8 cellular contexts compared by ENCODE assay signal in the genomic region with DNA sequence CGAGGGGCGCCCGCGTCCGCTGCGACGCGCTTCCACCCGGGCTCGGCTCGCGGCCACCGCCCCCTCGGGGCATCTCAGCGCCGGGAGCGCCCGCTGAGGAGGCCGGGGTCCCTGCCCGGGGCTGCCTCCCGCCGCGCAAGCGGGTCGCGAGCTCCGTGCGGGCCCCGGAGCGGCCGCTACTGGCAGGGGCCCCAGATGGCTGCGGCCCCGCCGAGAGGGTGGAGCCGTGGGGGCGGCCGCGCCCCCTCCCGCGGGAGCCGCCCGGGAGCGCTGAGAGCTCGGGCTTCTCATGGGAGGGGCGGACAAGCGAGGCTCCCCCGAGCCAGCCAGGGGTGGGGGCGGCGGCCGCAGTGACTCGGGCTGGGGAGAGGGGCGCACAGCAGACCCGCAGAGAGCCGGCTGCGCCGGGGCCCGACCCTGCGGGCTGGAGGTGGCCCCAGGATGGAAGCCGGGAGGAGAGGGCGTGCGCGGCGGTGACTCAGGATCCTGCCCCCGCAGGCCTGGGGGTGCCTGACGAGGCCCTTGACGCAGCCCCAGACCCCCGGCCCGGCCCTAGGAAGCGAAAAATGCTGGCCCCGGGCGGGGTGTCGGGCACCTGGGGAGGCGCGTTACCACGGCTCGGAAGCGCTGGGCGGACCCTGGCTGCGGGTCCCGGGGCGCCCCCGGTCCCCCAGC. TPM values are rescaled to one million over a fixed set of nuclear protein-coding genes. Genes with fewer than 3 reads are reported as not detected.
DNase-seq lines count a peak whose midpoint lies in the region; ATAC-seq and TF ChIP-seq lines count a peak whose summit lies in the region.

No MANE protein-coding gene starts in this region.

- CTCF ChIA-PET in activated CD4-positive, alpha-beta T cell treated with anti-CD3 and anti-CD28 coated beads, Interleukin-2, amount 10 ng/mL, durations not matched to agents 7 days and 5 days (lab: Charles Lee) = interaction anchor here (0.9 to 1.4 kb wide), 3 partner anchors 37 to 123 kb away, joined by 3 to 4 read pairs (median 3); a partner anchor contains a TSS
- CTCF ChIA-PET in WTC11 (lab: Charles Lee) = interaction anchor here (0.6 to 3.4 kb wide), 10 partner anchors 10 to 177 kb away, joined by 3 to 26 read pairs (median 10); a partner anchor contains a TSS

- TF ChIP-seq CTCF in WTC11 (IDR thresholded peaks at IDR 0.05) (no peak), endothelial cell (IDR thresholded peaks at IDR 0.05; ENCODE audit: unreplicated experiment) (no peak)

- no peaks in the 10 kb centered on the region for H3K36me3 Mint-ChIP-seq in activated CD4-positive, alpha-beta T cell treated with anti-CD3 and anti-CD28 coated beads, Interleukin-2, amount 10 ng/mL, durations not matched to agents 7 days and 5 days (ENCODE audit: low read depth)
- H3K36me3 Mint-ChIP-seq in WTC11 = no peaks in the 10 kb centered on the region
- peaks cover 11% of the 10 kb centered on the region for H3K36me3 Mint-ChIP-seq in endothelial cell (ENCODE audit: low read depth, unreplicated experiment)

- H3K27me3 Mint-ChIP-seq in activated CD4-positive, alpha-beta T cell treated with anti-CD3 and anti-CD28 coated beads, Interleukin-2, amount 10 ng/mL, durations not matched to agents 7 days and 5 days = peaks cover 30% of the 10 kb centered on the region
- peaks cover 36% of the 10 kb centered on the region for H3K27me3 Mint-ChIP-seq in WTC11 (ENCODE audit: low read depth)
- peaks cover 6% of the 10 kb centered on the region for H3K27me3 Mint-ChIP-seq in endothelial cell (ENCODE audit: unreplicated experiment)

- no peaks in the 10 kb centered on the region for H3K4me1 ChIP-seq in urinary bladder (ENCODE audit: insufficient read depth)

- ATAC-seq in HG03175 (IDR thresholded peaks at IDR 0.05; ENCODE audit: unreplicated experiment) = peak; percentile 30
- peak; percentile 2; the same call in 1 of the 2 replicates for ATAC-seq in WTC11

- peak overlapping the region; percentile 97 for H3K4me3 ChIP-seq in urinary bladder (ENCODE audit: low read depth, low read length)

- no peaks in the 10 kb centered on the region for H3K36me3 ChIP-seq in urinary bladder (ENCODE audit: insufficient read depth)

- peak; percentile 23 to 41 for DNase-seq in activated CD4-positive, alpha-beta T cell treated with anti-CD3 and anti-CD28 coated beads for 4 hours
- DNase-seq in activated CD4-positive, alpha-beta T cell treated with anti-CD3 and anti-CD28 coated beads, Interleukin-2, amount 10 ng/mL, durations not matched to agents 7 days and 5 days = no peak
- DNase-seq in WTC11 (ENCODE audit: low spot score) (peak; percentile 32), endothelial cell (ENCODE audit: low spot score) (peak; percentile 42), myocyte (ENCODE audit: low read depth) (peak; percentile 56), DMS153 treated with DMSO at 0.1 percent for 48 hours (lab: John Stamatoyannopoulos, UW; ENCODE audit: unreplicated experiment) (no peak)

- H3K9me3 Mint-ChIP-seq in activated CD4-positive, alpha-beta T cell treated with anti-CD3 and anti-CD28 coated beads, Interleukin-2, amount 10 ng/mL, durations not matched to agents 7 days and 5 days = no peaks in the 10 kb centered on the region
- H3K9me3 Mint-ChIP-seq in WTC11 = no peaks in the 10 kb centered on the region
- H3K9me3 Mint-ChIP-seq in endothelial cell (ENCODE audit: unreplicated experiment) = no peaks in the 10 kb centered on the region

- H3K27ac ChIP-seq in urinary bladder (ENCODE audit: low read depth) = no peak overlapping the region

- H3K27ac Mint-ChIP-seq in activated CD4-positive, alpha-beta T cell treated with anti-CD3 and anti-CD28 coated beads, Interleukin-2, amount 10 ng/mL, durations not matched to agents 7 days and 5 days = no peak overlapping the region
- no peak overlapping the region for H3K27ac Mint-ChIP-seq in WTC11
- H3K27ac Mint-ChIP-seq in endothelial cell (ENCODE audit: unreplicated experiment) = no peak overlapping the region

- under 1% methylated on average over 82 of the region's 82 CpGs for WGBS in urinary bladder

- no peak overlapping the region for H3K4me3 Mint-ChIP-seq in activated CD4-positive, alpha-beta T cell treated with anti-CD3 and anti-CD28 coated beads, Interleukin-2, amount 10 ng/mL, durations not matched to agents 7 days and 5 days
- H3K4me3 Mint-ChIP-seq in WTC11 = no peak overlapping the region
- H3K4me3 Mint-ChIP-seq in endothelial cell (ENCODE audit: unreplicated experiment) = no peak overlapping the region

- peaks cover 9% of the 10 kb centered on the region for H3K4me1 Mint-ChIP-seq in activated CD4-positive, alpha-beta T cell treated with anti-CD3 and anti-CD28 coated beads, Interleukin-2, amount 10 ng/mL, durations not matched to agents 7 days and 5 days
- H3K4me1 Mint-ChIP-seq in WTC11 = peaks cover 37% of the 10 kb centered on the region
- H3K4me1 Mint-ChIP-seq in endothelial cell (ENCODE audit: unreplicated experiment) = peaks cover 24% of the 10 kb centered on the region

- POLR2A ChIA-PET in activated CD4-positive, alpha-beta T cell treated with anti-CD3 and anti-CD28 coated beads, Interleukin-2, amount 10 ng/mL, durations not matched to agents 7 days and 5 days (lab: Charles Lee) = no interaction called here
- POLR2A ChIA-PET in WTC11 (lab: Charles Lee) = interaction anchor here (1.0 to 1.9 kb wide), 3 partner anchors 45 to 61 kb away, joined by 3 to 6 read pairs (median 3); no protein-coding TSS in a partner anchor

TF ChIP-seq in WTC11, 78 proteins besides CTCF, POLR2A, EP300 and RAD21:
- TF ChIP-seq ZNF416 (CRISPR knock-in tag; IDR thresholded peaks at IDR 0.05) (0 out of 2 replicates have a peak, but pooled peaks have one; percentile 13), GTF2I (CRISPR knock-in tag; conservative IDR thresholded peaks at IDR 0.05) (no peak), ETV6 (CRISPR knock-in tag; IDR thresholded peaks at IDR 0.05) (peak; percentile 27; the same call in 1 of the 2 replicates), ZNF423 (CRISPR knock-in tag; IDR thresholded peaks at IDR 0.05) (peak; percentile 33; the same call in 1 of the 2 replicates), NR1H2 (CRISPR knock-in tag; IDR thresholded peaks at IDR 0.05) (no peak), ELF4 (CRISPR knock-in tag; IDR thresholded peaks at IDR 0.05; ENCODE audit: low read depth) (0 out of 2 replicates have a peak, but pooled peaks have one; percentile 64), ZNF263 (CRISPR knock-in tag; IDR thresholded peaks at IDR 0.05; ENCODE audit: low read depth) (peak; percentile 42; the same call in 1 of the 2 replicates), ESRRA (CRISPR knock-in tag; IDR thresholded peaks at IDR 0.05; ENCODE audit: borderline replicate concordance) (no peak)
- TF ChIP-seq, protein P1, sequence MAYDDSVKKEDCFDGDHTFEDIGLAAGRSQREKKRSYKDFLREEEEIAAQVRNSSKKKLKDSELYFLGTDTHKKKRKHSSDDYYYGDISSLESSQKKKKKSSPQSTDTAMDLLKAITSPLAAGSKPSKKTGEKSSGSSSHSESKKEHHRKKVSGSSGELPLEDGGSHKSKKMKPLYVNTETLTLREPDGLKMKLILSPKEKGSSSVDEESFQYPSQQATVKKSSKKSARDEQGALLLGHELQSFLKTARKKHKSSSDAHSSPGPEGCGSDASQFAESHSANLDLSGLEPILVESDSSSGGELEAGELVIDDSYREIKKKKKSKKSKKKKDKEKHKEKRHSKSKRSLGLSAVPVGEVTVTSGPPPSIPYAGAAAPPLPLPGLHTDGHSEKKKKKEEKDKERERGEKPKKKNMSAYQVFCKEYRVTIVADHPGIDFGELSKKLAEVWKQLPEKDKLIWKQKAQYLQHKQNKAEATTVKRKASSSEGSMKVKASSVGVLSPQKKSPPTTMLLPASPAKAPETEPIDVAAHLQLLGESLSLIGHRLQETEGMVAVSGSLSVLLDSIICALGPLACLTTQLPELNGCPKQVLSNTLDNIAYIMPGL (CRISPR knock-in tag; IDR thresholded peaks at IDR 0.05) = peak; percentile 89
TF ChIP-seq in WTC11: peak in this region for 6.

RNA-seq across cellular contexts. Expression of a gene that starts 0.6 kb away (rescaled TPM):
- total RNA-seq in activated CD4-positive, alpha-beta T cell treated with anti-CD3 and anti-CD28 coated beads, Interleukin-2, amount 10 ng/mL, durations not matched to agents 7 days and 5 days = 1 to 10 TPM; 1.1 TPM
- total RNA-seq in WTC11 (2021) (44.7 to 47.2 TPM (median 45.6 TPM) in 3 replicates), endothelial cell (ENCODE audit: unreplicated experiment) (41.1 TPM), myocyte (20.7 and 23.2 TPM in 2 replicates), urinary bladder (13.5 TPM)
- 12.0 TPM for polyA plus RNA-seq in myocyte (2012)
- polyA plus RNA-seq in urinary bladder = 26.8 TPM

RNA-seq across cellular contexts. Expression of a gene that starts 44.1 kb away (rescaled TPM):
- total RNA-seq in activated CD4-positive, alpha-beta T cell treated with anti-CD3 and anti-CD28 coated beads, Interleukin-2, amount 10 ng/mL, durations not matched to agents 7 days and 5 days = 10 to 100 TPM; 38.4 to 40.7 TPM
- total RNA-seq in WTC11 (2021) (93.8 to 108 TPM (median 106 TPM) in 3 replicates), endothelial cell (ENCODE audit: unreplicated experiment) (55.3 TPM), myocyte (16.2 and 16.8 TPM in 2 replicates), urinary bladder (8.2 TPM)
- 19.9 TPM for polyA plus RNA-seq in myocyte (2012)
- polyA plus RNA-seq in urinary bladder = 19.0 TPM

Comparison
In these comparisons a context has a peak if more than half of its experiments do, and no peak if none do; other contexts are left out.
1. DNase-seq: peak in activated CD4-positive, alpha-beta T cell treated with anti-CD3 and anti-CD28 coated beads for 4 hours (2 of 2), WTC11 (single experiment), endothelial cell (single experiment) and myocyte (single experiment); none in activated CD4-positive, alpha-beta T cell treated with anti-CD3 and anti-CD28 coated beads, Interleukin-2, amount 10 ng/mL, durations not matched to agents 7 days and 5 days (single experiment) and DMS153 treated with DMSO at 0.1 percent for 48 hours (single experiment).